ENCODE assay signal across 28 cellular contexts in the genomic region with DNA sequence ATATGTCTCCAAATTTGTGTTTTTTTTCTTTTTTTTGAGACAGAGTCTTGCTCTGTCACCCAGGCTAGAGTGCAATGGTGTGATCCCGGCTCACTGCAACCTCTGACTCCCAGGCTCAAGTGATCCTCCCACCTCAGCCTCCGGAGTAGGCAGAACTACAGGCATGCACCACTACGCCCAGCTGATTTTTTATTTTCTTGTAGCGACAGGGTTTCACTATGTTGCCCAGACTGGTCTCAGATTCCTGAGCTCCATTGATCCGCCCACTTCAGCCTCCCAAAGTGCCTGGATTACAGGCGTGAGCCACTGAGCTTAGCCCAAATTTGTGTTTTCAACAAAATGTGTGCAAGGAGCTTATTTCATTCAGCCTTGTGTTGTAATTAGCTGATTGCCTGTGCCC.
"Had no signal": no experiment of that assay in that cellular context is flagged by ENCODE, and none has a peak within 500 bp of the region (broad histone marks: within the 10 kb centered on the region; RNA-seq: fewer than 3 reads in every experiment).

No MANE protein-coding gene starts in this region.

- H3K36me3 ChIP-seq: brain microvascular endothelial cell, WERI-Rb-1 had no signal

- H3K27me3 ChIP-seq: brain microvascular endothelial cell had no signal

- H3K27me3 Mint-ChIP-seq: activated naive CD8-positive, alpha-beta T cell had no signal

- DNase-seq: activated B cell treated with CpG ODN at 0.5 μM for 24 hours; activated CD4-positive, alpha-beta memory T cell treated with anti-CD3 and anti-CD28 coated beads for 36 hours; activated CD4-positive, alpha-beta T cell treated with anti-CD3 and anti-CD28 coated beads for 36 hours; activated CD4-positive, alpha-beta T cell treated with anti-CD3 and anti-CD28 coated beads, Interleukin-2, amount 10 ng/mL, durations not matched to agents 24 days and 14 days; activated CD8-positive, alpha-beta T cell treated with anti-CD3 and anti-CD28 coated beads, Interleukin-2, amount 10 ng/mL, durations not matched to agents 7 days and 5 days; activated effector memory CD4-positive, alpha-beta T cell treated with Interleukin-2 at 50 U/mL for 16 hours; activated gamma-delta T cell treated with Interleukin-2 at 50 U/mL for 16 hours; activated naive CD4-positive, alpha-beta T cell treated with anti-CD3 and anti-CD28 coated beads, Interleukin-2, amount 50 U/mL, for 16 hours; activated naive CD4-positive, alpha-beta T cell treated with Interleukin-2 at 50 U/mL for 16 hours; activated T-cell treated with anti-CD3 and anti-CD28 coated beads, Interleukin-2, amount 50 U/mL, for 4 hours; amniotic stem cell; anterior cingulate cortex; brain microvascular endothelial cell; dermis blood vessel endothelial cell; effector CD4-positive, alpha-beta T cell; effector memory CD8-positive, alpha-beta T cell; foreskin fibroblast; T-helper 1 cell; T-helper 17 cell; T1000; WERI-Rb-1 had no signal

- H3K9me3 Mint-ChIP-seq: activated CD4-positive, alpha-beta memory T cell treated with anti-CD3 and anti-CD28 coated beads for 36 hours; activated CD4-positive, alpha-beta T cell treated with anti-CD3 and anti-CD28 coated beads, Interleukin-2, amount 10 ng/mL, durations not matched to agents 24 days and 14 days; activated T-cell treated with anti-CD3 and anti-CD28 coated beads, Interleukin-2, amount 50 U/mL, for 4 hours; central memory CD8-positive, alpha-beta T cell; effector memory CD8-positive, alpha-beta T cell had no signal

- H3K27ac ChIP-seq: brain microvascular endothelial cell, coronary artery, WERI-Rb-1 had no signal

- ATAC-seq: activated CD4-positive, alpha-beta T cell treated with anti-CD3 and anti-CD28 coated beads for 36 hours; activated CD4-positive, CD25-positive, alpha-beta regulatory T cell treated with anti-CD3 and anti-CD28 coated beads, Interleukin-2, amount 50 U/mL, for 24 hours; activated CD8-positive, alpha-beta T cell treated with anti-CD3 and anti-CD28 coated beads, Interleukin-2, amount 10 ng/mL, durations not matched to agents 7 days and 5 days; activated T-cell treated with anti-CD3 and anti-CD28 coated beads, Interleukin-2, amount 50 U/mL, for 4 hours; activated T-helper 17 cell treated with anti-CD3 and anti-CD28 coated beads, Interleukin-2, amount 50 U/mL, for 72 hours; effector memory CD8-positive, alpha-beta T cell; esophagus mucosa; T-helper 17 cell had no signal

- H3K4me3 Mint-ChIP-seq: activated B cell treated with CpG ODN at 0.5 μM for 24 hours; activated CD4-positive, alpha-beta memory T cell treated with anti-CD3 and anti-CD28 coated beads for 36 hours; activated CD4-positive, alpha-beta T cell treated with anti-CD3 and anti-CD28 coated beads for 36 hours; activated CD4-positive, alpha-beta T cell treated with anti-CD3 and anti-CD28 coated beads, Interleukin-2, amount 10 ng/mL, durations not matched to agents 24 days and 14 days; activated CD8-positive, alpha-beta T cell treated with anti-CD3 and anti-CD28 coated beads, Interleukin-2, amount 10 ng/mL, durations not matched to agents 7 days and 5 days; activated naive CD8-positive, alpha-beta T cell; activated T-cell treated with anti-CD3 and anti-CD28 coated beads, Interleukin-2, amount 50 U/mL, for 4 hours; activated T-helper 17 cell treated with anti-CD3 and anti-CD28 coated beads, Interleukin-2, amount 50 U/mL, for 72 hours; central memory CD8-positive, alpha-beta T cell; effector memory CD8-positive, alpha-beta T cell; T-helper 17 cell; T-helper 2 cell treated with Interferon-gamma antibody and Interleukin-4, amounts not matched to agents 5 μg/mL and 100 μg/mL, for 36 hours had no signal

- H3K4me3 ChIP-seq: coronary artery had no signal

- H3K27ac Mint-ChIP-seq: activated B cell treated with CpG ODN at 0.5 μM for 24 hours; activated CD4-positive, alpha-beta memory T cell treated with anti-CD3 and anti-CD28 coated beads for 36 hours; activated CD4-positive, alpha-beta T cell treated with anti-CD3 and anti-CD28 coated beads for 36 hours; activated CD4-positive, alpha-beta T cell treated with anti-CD3 and anti-CD28 coated beads, Interleukin-2, amount 10 ng/mL, durations not matched to agents 24 days and 14 days; activated CD8-positive, alpha-beta T cell treated with anti-CD3 and anti-CD28 coated beads, Interleukin-2, amount 10 ng/mL, durations not matched to agents 7 days and 5 days; activated naive CD8-positive, alpha-beta T cell; activated T-helper 17 cell treated with anti-CD3 and anti-CD28 coated beads, Interleukin-2, amount 50 U/mL, for 72 hours; effector memory CD8-positive, alpha-beta T cell; T-helper 17 cell; T-helper 2 cell treated with Interferon-gamma antibody and Interleukin-4, amounts not matched to agents 5 μg/mL and 100 μg/mL, for 36 hours had no signal

- H3K36me3 Mint-ChIP-seq: activated CD4-positive, alpha-beta memory T cell treated with anti-CD3 and anti-CD28 coated beads for 36 hours had no signal
